8 cellular contexts compared by ENCODE assay signal in the genomic region with DNA sequence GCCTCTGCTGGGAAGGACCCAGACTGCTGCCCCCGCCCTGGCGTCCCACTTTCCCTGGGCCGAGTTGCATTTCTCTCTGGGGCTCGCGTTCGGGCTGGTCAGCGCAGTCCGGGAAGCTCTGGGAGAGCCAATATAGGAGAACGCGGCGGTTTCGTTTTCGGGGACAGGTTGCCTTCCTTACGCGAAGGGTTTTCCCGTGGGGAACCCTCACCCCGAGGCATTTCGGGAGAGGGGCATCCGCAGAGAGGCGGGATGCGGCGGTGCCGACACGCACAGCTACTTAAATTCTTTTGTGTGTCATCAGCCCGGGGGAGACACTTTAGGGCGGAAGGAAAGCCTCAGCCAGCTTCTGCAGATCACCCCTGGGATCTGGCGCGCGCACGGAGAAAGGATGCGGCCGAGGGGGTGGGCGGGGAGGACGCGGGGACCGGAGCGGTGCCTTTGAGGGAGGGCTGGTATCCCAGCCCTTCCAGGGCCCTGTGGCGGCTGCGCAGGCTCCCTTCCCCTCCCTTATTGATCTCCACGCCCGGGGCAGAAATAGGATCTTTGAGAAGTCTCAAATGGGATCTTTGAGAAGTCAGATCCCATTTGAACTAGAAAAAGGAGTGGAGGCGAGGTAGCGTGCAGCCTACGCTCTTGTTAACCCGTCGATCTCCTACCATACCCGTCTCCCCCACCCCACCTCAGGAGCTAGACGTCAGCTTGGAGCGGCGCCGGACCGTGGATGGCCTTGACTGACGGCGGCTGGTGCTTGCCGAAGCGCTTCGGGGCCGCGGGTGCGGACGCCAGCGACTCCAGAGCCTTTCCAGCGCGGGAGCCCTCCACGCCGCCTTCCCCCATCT. TPM values are rescaled to one million over a fixed set of nuclear protein-coding genes. Genes with fewer than 3 reads are reported as not detected.
DNase-seq lines count a peak whose midpoint lies in the region; ATAC-seq lines count a peak whose summit lies in the region.

No MANE protein-coding gene starts in this region.

- ATAC-seq in GM19328 (IDR thresholded peaks at IDR 0.05; ENCODE audit: unreplicated experiment), result no peak

- peak; percentile 68 for DNase-seq in NCI-H748 (lab: John Stamatoyannopoulos, UW; ENCODE audit: unreplicated experiment)
- no peak for DNase-seq in NCI-H748 treated with DMSO at 0.1 percent for 48 hours (lab: John Stamatoyannopoulos, UW)
- DNase-seq in SJSA1 (ENCODE audit: low read depth in 1 of 2, low spot score in 2 of 2), result peak; percentile 69 to 84
- no peak for DNase-seq in NCI-H1694 (lab: John Stamatoyannopoulos, UW)
- no peak for DNase-seq in caudate nucleus (lab: John Stamatoyannopoulos, UW)

- H3K27me3 ChIP-seq in SJSA1 (replicated peaks), result peaks cover 23% of the 10 kb centered on the region
- H3K27me3 ChIP-seq in endocrine pancreas (ENCODE audit: control insufficient read depth, insufficient read depth, low read length), result no peaks in the 10 kb centered on the region
- peaks cover 55 to 90% of the 10 kb centered on the region in 2 donors for H3K27me3 ChIP-seq in muscle layer of colon (ENCODE audit: control insufficient read depth in 1 of 2, insufficient read depth in 2 of 2, low read length in 2 of 2)

- H3K27ac ChIP-seq in SJSA1 (peak overlapping the region; percentile 59), muscle layer of colon (ENCODE audit: low read depth, low read length) (peak overlapping the region; percentile 19), caudate nucleus (ENCODE audit: low read depth, low read length) (no peak overlapping the region)

- H3K4me3 ChIP-seq in SJSA1, result peak overlapping the region; percentile 86
- H3K4me3 ChIP-seq in endocrine pancreas (ENCODE audit: control insufficient read depth, insufficient read depth, low read length), result no peak overlapping the region
- peak overlapping the region; percentile 76 to 86 for H3K4me3 ChIP-seq in muscle layer of colon (ENCODE audit: low read depth in 1 of 2, low read length in 2 of 2)

- H3K9me3 ChIP-seq in SJSA1 (replicated peaks) (no peaks in the 10 kb centered on the region; the same call in 1 of the 2 replicates), endocrine pancreas (ENCODE audit: control insufficient read depth, low read length) (no peaks in the 10 kb centered on the region), muscle layer of colon (ENCODE audit: low read length) (peaks cover 12% of the 10 kb centered on the region)

- H3K4me1 ChIP-seq in SJSA1 (replicated peaks) (peaks cover 13% of the 10 kb centered on the region), endocrine pancreas (ENCODE audit: control insufficient read depth, insufficient read depth, low read length) (peaks cover 6% of the 10 kb centered on the region), muscle layer of colon (ENCODE audit: insufficient read depth, low read length) (peaks cover 28% of the 10 kb centered on the region)

- H3K36me3 ChIP-seq in SJSA1, result peaks cover 34% of the 10 kb centered on the region
- H3K36me3 ChIP-seq in endocrine pancreas (ENCODE audit: control insufficient read depth, insufficient read depth, low read length), result no peaks in the 10 kb centered on the region
- H3K36me3 ChIP-seq in muscle layer of colon (ENCODE audit: insufficient read depth, low read length), result no peaks in the 10 kb centered on the region

- H3K9ac ChIP-seq in endocrine pancreas (ENCODE audit: control insufficient read depth, insufficient read depth, low read length) (peak overlapping the region; percentile 30), muscle layer of colon (ENCODE audit: low read length) (peak overlapping the region; percentile 21)

RNA-seq across cellular contexts. Expression of gene GATA6, which starts 1.3 kb away (rescaled TPM):
- 3.5 and 8.8 TPM in 2 replicates for total RNA-seq in SJSA1 (2014; rRNA removed; shearing (Covaris generic))

Comparison
In these comparisons a context has a peak if more than half of its experiments do, and no peak if none do; other contexts are left out.
1. DNase-seq: peak in NCI-H748 (single experiment) and SJSA1 (2 of 2); none in NCI-H748 treated with DMSO at 0.1 percent for 48 hours (single experiment), NCI-H1694 (single experiment) and caudate nucleus (0 of 61).